Comparison of ENCODE assay signal across 1 cellular context in the genomic region with DNA sequence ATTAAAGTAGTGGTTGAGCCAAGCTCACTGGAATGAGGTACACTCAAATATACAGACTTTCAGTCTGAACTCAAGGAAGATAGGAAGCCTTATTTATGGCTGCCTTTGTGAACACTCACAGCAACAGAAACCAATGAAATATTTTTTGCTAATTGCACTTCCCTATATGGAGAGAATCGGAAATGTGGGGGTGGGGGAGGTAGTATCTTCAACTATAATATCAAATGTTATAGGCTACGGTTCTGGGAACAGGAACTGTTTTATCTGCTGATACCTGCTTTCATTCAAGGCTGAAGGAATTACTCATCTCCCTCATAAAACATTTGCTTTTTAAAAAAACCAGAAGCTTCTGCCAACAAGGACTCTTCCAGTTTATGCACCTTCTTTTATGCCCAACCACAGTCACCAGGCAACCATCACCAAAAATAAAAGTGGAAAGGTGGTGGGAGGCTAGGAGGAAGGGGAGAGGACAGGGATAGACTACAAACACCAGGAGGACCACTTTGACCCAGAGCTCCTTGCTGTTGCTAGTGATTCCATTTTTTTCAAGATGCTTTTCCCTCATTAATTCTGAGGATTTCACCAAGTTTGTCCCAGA.
TF ChIP-seq lines count a peak whose summit lies in the region.

No MANE protein-coding gene starts in this region.

TF ChIP-seq in SK-N-SH treated with all-trans-retinoic acid at 6 μM for 48 hours, 23 proteins besides CTCF, POLR2A, EP300 and RAD21 (continued from another document):
- TF ChIP-seq, protein P1, sequence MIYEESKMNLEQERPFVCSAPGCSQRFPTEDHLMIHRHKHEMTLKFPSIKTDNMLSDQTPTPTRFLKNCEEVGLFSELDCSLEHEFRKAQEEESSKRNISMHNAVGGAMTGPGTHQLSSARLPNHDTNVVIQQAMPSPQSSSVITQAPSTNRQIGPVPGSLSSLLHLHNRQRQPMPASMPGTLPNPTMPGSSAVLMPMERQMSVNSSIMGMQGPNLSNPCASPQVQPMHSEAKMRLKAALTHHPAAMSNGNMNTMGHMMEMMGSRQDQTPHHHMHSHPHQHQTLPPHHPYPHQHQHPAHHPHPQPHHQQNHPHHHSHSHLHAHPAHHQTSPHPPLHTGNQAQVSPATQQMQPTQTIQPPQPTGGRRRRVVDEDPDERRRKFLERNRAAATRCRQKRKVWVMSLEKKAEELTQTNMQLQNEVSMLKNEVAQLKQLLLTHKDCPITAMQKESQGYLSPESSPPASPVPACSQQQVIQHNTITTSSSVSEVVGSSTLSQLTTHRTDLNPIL (CRISPR knock-in tag; IDR thresholded peaks at IDR 0.05; ENCODE audit: low read depth): no peak
- TF ChIP-seq ZFP3 (CRISPR knock-in tag; IDR thresholded peaks at IDR 0.05) (no peak), TOX (CRISPR knock-in tag; IDR thresholded peaks at IDR 0.05; ENCODE audit: borderline replicate concordance) (no peak), ZFP30 (CRISPR knock-in tag; IDR thresholded peaks at IDR 0.05) (no peak)
